In the genomic region with DNA sequence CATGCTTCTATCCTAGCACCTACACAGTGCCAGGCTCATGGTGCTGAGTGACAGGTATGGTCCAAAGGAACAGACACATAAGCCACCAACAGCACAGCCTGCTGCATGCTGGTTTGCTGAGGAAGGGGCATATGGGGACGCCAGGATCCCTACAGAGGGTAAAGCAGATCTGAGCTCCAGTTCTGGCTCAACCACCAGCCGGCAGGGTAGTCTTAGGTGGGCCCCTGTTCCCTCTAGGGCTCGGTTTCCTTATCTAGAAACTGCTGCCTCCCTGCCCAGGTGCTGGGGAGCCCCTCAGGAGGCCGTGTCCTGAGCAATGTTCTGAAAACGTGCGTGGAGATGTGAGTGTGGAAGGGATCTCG, we compare ENCODE assay signal across 11 cellular contexts. TPM values are rescaled to one million over a fixed set of nuclear protein-coding genes. Genes with fewer than 3 reads are reported as not detected.
DNase-seq lines count a peak whose midpoint lies in the region; ATAC-seq and TF ChIP-seq lines count a peak whose summit lies in the region.
"Had no signal": no experiment of that assay in that cellular context is flagged by ENCODE, and none has a peak within 500 bp of the region (broad histone marks: within the 10 kb centered on the region; RNA-seq: fewer than 3 reads in every experiment).

No MANE protein-coding gene starts in this region.

- TF ChIP-seq RAD21 in HCT116 (IDR thresholded peaks at IDR 0.05; ENCODE audit: low read depth): no peak

- DNase-seq in HCT116 (ENCODE audit: low read depth, low spot score): no peak
- DNase-seq in NCI-H146 treated with DMSO at 0.1 percent for 48 hours (lab: John Stamatoyannopoulos, UW; ENCODE audit: unreplicated experiment): no peak
- no peak for DNase-seq in NCI-H2081 treated with DMSO at 0.1 percent for 48 hours (lab: John Stamatoyannopoulos, UW)
- DNase-seq in KBM-7: no peak
- no peak for DNase-seq in glomerular visceral epithelial cell (ENCODE audit: extremely low spot score)
- DNase-seq: effector memory CD4-positive, alpha-beta T cell; OCI-M1 had no signal

- H3K4me1 ChIP-seq in HCT116 (ENCODE audit: control insufficient read depth in 1 of 2, insufficient read depth in 2 of 2, low read length in 2 of 2) (peaks cover 71 to 98% of the 10 kb centered on the region in 2 experiments), iPS-18a (ENCODE audit: control insufficient read depth, low read depth, low read length) (peaks cover 32% of the 10 kb centered on the region)

- TF ChIP-seq CTCF in HCT116 (IDR thresholded peaks at IDR 0.05 in 2 of 3, conservative IDR thresholded peaks at IDR 0.05 in 1 of 3; ENCODE audit: borderline replicate concordance in 1 of 3, insufficient read depth in 1 of 3, low read depth in 2 of 3, low read length in 2 of 3): no peak

- peaks cover 2 to 41% of the 10 kb centered on the region in 2 experiments; a peak in 2 of 4 replicates for H3K36me3 ChIP-seq in HCT116 (ENCODE audit: control insufficient read depth in 1 of 2, insufficient read depth in 2 of 2, low read length in 2 of 2)
- no peaks in the 10 kb centered on the region for H3K36me3 ChIP-seq in iPS-18a (ENCODE audit: control insufficient read depth, low read depth, low read length)

- peaks cover 23% of the 10 kb centered on the region for H3K27me3 Mint-ChIP-seq in activated T-helper 17 cell treated with anti-CD3 and anti-CD28 coated beads, Interleukin-2, amount 50 U/mL, for 72 hours

- peak overlapping the region; percentile 72 for H3K9ac ChIP-seq in HCT116 (ENCODE audit: low read length)
- H3K9ac ChIP-seq in iPS-18a (ENCODE audit: low read length): peak overlapping the region; percentile 37

- H2AFZ ChIP-seq in HCT116 (ENCODE audit: low read depth, low read length, poor library complexity, severe bottlenecking): no peak overlapping the region

- H3K27ac ChIP-seq in HCT116 (ENCODE audit: low read depth, low read length): peak overlapping the region; percentile 1; the same call in 1 of the 2 replicates
- peak overlapping the region; percentile 8 for H3K27ac ChIP-seq in iPS-18a (ENCODE audit: low read length)
- H3K27ac ChIP-seq in skin epidermis: peak overlapping the region in 19 of 21 experiments; percentile 9 to 85 (median 67)

- H3K27me3 ChIP-seq in HCT116 (ENCODE audit: insufficient read depth, low read length): no peaks in the 10 kb centered on the region
- H3K27me3 ChIP-seq in iPS-18a (ENCODE audit: control insufficient read depth, insufficient read depth, low read length): peaks cover 16% of the 10 kb centered on the region

- H3K4me3 ChIP-seq in HCT116 (replicated peaks in 1 of 2; ENCODE audit: low read depth in 1 of 2, low read length in 2 of 2): no peak overlapping the region
- H3K4me3 ChIP-seq in iPS-18a (ENCODE audit: low read length): no peak overlapping the region
- no peak overlapping the region for H3K4me3 ChIP-seq in skin epidermis

- CTCF ChIA-PET in HCT116 (lab: Charles Lee): interaction anchor here (1.3 to 4.3 kb wide), 4 partner anchors 15 to 127 kb away, joined by 3 to 28 read pairs (median 7); no protein-coding TSS in a partner anchor

- RAD21 ChIA-PET in HCT116 (lab: Charles Lee; ENCODE audit: low non-redundant PET in 1 of 2, low total read pairs in 2 of 2, uncharacterized antibody in 2 of 2, unreplicated experiment in 2 of 2): interaction anchor here in 1 of 2 experiments (0.6 to 1.9 kb wide), 3 partner anchors 13 to 217 kb away, joined by 3 to 6 read pairs (median 3); no protein-coding TSS in a partner anchor

- no peak for ATAC-seq in HCT116
- no peak for ATAC-seq in activated T-helper 17 cell treated with anti-CD3 and anti-CD28 coated beads, Interleukin-2, amount 50 U/mL, for 72 hours (replicated peaks)

- in situ Hi-C loops in KBM-7 (cut with MboI; ENCODE audit: low pct_unique_long_range_greater_than_20kb, low sequenced_read_pairs): loop anchor here (25.0 kb wide), 1 partner anchor 238 kb away; no protein-coding TSS in a partner anchor

- H3K4me3 Mint-ChIP-seq in activated T-helper 17 cell treated with anti-CD3 and anti-CD28 coated beads, Interleukin-2, amount 50 U/mL, for 72 hours: peak overlapping the region; percentile 32
- H3K4me3 Mint-ChIP-seq: activated CD4-positive, alpha-beta memory T cell treated with anti-CD3 and anti-CD28 coated beads, Interleukin-2, amount 10 ng/mL, durations not matched to agents 7 days and 5 days had no signal

- H4K20me1 ChIP-seq in HCT116 (ENCODE audit: insufficient read depth): no peaks in the 10 kb centered on the region

- BruUV-seq in HCT116 (replicated peaks; lab: Mats Ljungman, UMichigan): no TSS peak

- no peaks in the 10 kb centered on the region for H3K36me3 Mint-ChIP-seq in activated T-helper 17 cell treated with anti-CD3 and anti-CD28 coated beads, Interleukin-2, amount 50 U/mL, for 72 hours (ENCODE audit: low read depth)

- peaks cover 9% of the 10 kb centered on the region for H3K4me1 Mint-ChIP-seq in activated T-helper 17 cell treated with anti-CD3 and anti-CD28 coated beads, Interleukin-2, amount 50 U/mL, for 72 hours

- H3K27ac Mint-ChIP-seq in activated T-helper 17 cell treated with anti-CD3 and anti-CD28 coated beads, Interleukin-2, amount 50 U/mL, for 72 hours: no peak overlapping the region
- H3K27ac Mint-ChIP-seq: activated CD4-positive, alpha-beta memory T cell treated with anti-CD3 and anti-CD28 coated beads, Interleukin-2, amount 10 ng/mL, durations not matched to agents 7 days and 5 days had no signal

- 0 out of 2 replicates have a peak overlapping the region, but pooled peaks have one; percentile 86 for H3K4me2 ChIP-seq in HCT116 (ENCODE audit: low read length)

- H3K79me2 ChIP-seq in HCT116 (ENCODE audit: insufficient read depth, low read length): peaks cover 4% of the 10 kb centered on the region; the same call in 1 of the 2 replicates

- intact Hi-C loops in HCT116 (cut with micrococcal nuclease): no loop called here

- H3K9me3 ChIP-seq in HCT116 (ENCODE audit: control insufficient read depth in 1 of 2, insufficient read depth in 1 of 2, low read depth in 1 of 2, low read length in 2 of 2): no peaks in the 10 kb centered on the region
- no peaks in the 10 kb centered on the region for H3K9me3 ChIP-seq in iPS-18a (ENCODE audit: control insufficient read depth, low read depth, low read length)

- POLR2A ChIA-PET in HCT116 (lab: Charles Lee): interaction anchor here (1.1 kb wide), 1 partner anchor 125 kb away, joined by 3 read pairs; no protein-coding TSS in a partner anchor

- no peaks in the 10 kb centered on the region for H3K9me2 ChIP-seq in HCT116 (ENCODE audit: insufficient read depth)

- H3K9me3 Mint-ChIP-seq in activated T-helper 17 cell treated with anti-CD3 and anti-CD28 coated beads, Interleukin-2, amount 50 U/mL, for 72 hours: no peaks in the 10 kb centered on the region
- H3K9me3 Mint-ChIP-seq: activated CD4-positive, alpha-beta memory T cell treated with anti-CD3 and anti-CD28 coated beads, Interleukin-2, amount 10 ng/mL, durations not matched to agents 7 days and 5 days had no signal

- TF ChIP-seq POLR2A in HCT116 (IDR thresholded peaks at IDR 0.05; ENCODE audit: borderline replicate concordance, extremely low read depth, insufficient read depth, insufficient read length): no peak

TF ChIP-seq in HCT116, 20 proteins besides CTCF, POLR2A, EP300 and RAD21 (continues in another document):
- TF ChIP-seq YY1 (IDR thresholded peaks at IDR 0.05; ENCODE audit: extremely low read depth, insufficient replicate concordance, low read depth, low read length) (no peak), CBX3 (IDR thresholded peaks at IDR 0.05; ENCODE audit: low read depth) (no peak), JUND (IDR thresholded peaks at IDR 0.05) (no peak), FOSL1 (IDR thresholded peaks at IDR 0.05; ENCODE audit: low read depth) (no peak), SIN3A (IDR thresholded peaks at IDR 0.05; ENCODE audit: low read depth) (no peak)
- TF ChIP-seq, protein P1, sequence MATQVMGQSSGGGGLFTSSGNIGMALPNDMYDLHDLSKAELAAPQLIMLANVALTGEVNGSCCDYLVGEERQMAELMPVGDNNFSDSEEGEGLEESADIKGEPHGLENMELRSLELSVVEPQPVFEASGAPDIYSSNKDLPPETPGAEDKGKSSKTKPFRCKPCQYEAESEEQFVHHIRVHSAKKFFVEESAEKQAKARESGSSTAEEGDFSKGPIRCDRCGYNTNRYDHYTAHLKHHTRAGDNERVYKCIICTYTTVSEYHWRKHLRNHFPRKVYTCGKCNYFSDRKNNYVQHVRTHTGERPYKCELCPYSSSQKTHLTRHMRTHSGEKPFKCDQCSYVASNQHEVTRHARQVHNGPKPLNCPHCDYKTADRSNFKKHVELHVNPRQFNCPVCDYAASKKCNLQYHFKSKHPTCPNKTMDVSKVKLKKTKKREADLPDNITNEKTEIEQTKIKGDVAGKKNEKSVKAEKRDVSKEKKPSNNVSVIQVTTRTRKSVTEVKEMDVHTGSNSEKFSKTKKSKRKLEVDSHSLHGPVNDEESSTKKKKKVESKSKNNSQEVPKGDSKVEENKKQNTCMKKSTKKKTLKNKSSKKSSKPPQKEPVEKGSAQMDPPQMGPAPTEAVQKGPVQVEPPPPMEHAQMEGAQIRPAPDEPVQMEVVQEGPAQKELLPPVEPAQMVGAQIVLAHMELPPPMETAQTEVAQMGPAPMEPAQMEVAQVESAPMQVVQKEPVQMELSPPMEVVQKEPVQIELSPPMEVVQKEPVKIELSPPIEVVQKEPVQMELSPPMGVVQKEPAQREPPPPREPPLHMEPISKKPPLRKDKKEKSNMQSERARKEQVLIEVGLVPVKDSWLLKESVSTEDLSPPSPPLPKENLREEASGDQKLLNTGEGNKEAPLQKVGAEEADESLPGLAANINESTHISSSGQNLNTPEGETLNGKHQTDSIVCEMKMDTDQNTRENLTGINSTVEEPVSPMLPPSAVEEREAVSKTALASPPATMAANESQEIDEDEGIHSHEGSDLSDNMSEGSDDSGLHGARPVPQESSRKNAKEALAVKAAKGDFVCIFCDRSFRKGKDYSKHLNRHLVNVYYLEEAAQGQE (IDR thresholded peaks at IDR 0.05; ENCODE audit: low read depth): no peak

RNA-seq across cellular contexts. Expression of a gene that starts 24.2 kb away (rescaled TPM):
- 109 TPM for total RNA-seq in HCT116 (2021; ENCODE audit: unreplicated experiment)
- 69.5 and 101 TPM in 2 replicates for polyA plus RNA-seq in HCT116 (2012)
- total RNA-seq in activated T-helper 17 cell treated with anti-CD3 and anti-CD28 coated beads, Interleukin-2, amount 50 U/mL, for 72 hours: 10 to 100 TPM; 27.5 to 48.5 TPM

Comparison
In these comparisons a context has a peak if more than half of its experiments do, and no peak if none do; other contexts are left out.
1. H3K27ac ChIP-seq: peak in every context shown above with its lines; median percentile 67 in skin epidermis; 8 in iPS-18a; 1 in HCT116.